In genomic region chr2:170523506-170523905, GRCh38 we compare ENCODE assay signal across 21 cellular contexts.
DNase-seq lines count a peak whose midpoint lies in the region; ATAC-seq and TF ChIP-seq lines count a peak whose summit lies in the region.
"Had no signal": no experiment of that assay in that cellular context is flagged by ENCODE, and none has a peak within 500 bp of the region (broad histone marks: within the 10 kb centered on the region; RNA-seq: fewer than 3 reads in every experiment).

No MANE protein-coding gene starts in this region.

- H2AFZ ChIP-seq in DND-41 (ENCODE audit: low read depth, low read length) (no peak overlapping the region), PC-3 (ENCODE audit: low read length) (no peak overlapping the region)

- in situ Hi-C loops in GM13977 (cut with MboI; ENCODE audit: low pct_unique_long_range_greater_than_20kb, low sequenced_read_pairs, unreplicated experiment): no loop called here

- DNase-seq in DND-41: no peak
- no peak for DNase-seq in GM13977 (ENCODE audit: low spot score)
- DNase-seq in PC-3: peak; percentile 19
- DNase-seq in islet precursor cell: peak; percentile 68
- no peak for DNase-seq in glomerular visceral epithelial cell (ENCODE audit: extremely low spot score)
- DNase-seq in kidney glomerular epithelial cell (lab: John Stamatoyannopoulos, UW): no peak
- DNase-seq in stimulated activated CD4-positive, alpha-beta T cell treated with anti-CD3 and anti-CD28 coated beads, Interleukin-12 subunit alpha, Interleukin-12 subunit beta, amount 100 ng/mL, for 4 hours: no peak
- DNase-seq: activated CD4-positive, alpha-beta T cell treated with anti-CD3 and anti-CD28 coated beads, Interleukin-2, amount 10 ng/mL, durations not matched to agents 7 days and 5 days; aorta; caudate nucleus; GF-D8; H7; immature natural killer cell; left ventricle myocardium superior; MV-4-11; NCI-H187; upper lobe of left lung had no signal

- ATAC-seq in DND-41 (ENCODE audit: insufficient read depth, low read depth): no peak
- ATAC-seq in PC-3: no peak
- ATAC-seq: activated naive CD4-positive, alpha-beta T cell treated with anti-CD3 and anti-CD28 coated beads, Interleukin-2, amount 50 U/mL, for 72 hours; activated T-helper 17 cell treated with anti-CD3 and anti-CD28 coated beads, Interleukin-2, amount 50 U/mL, for 72 hours; left ventricle myocardium superior had no signal

- TF ChIP-seq CTCF in DND-41 (IDR thresholded peaks at IDR 0.05; ENCODE audit: borderline replicate concordance, extremely low read depth, low read length, poor library complexity, severe bottlenecking) (peak; percentile 18), GM13977 (IDR thresholded peaks at IDR 0.05; ENCODE audit: extremely low read depth, insufficient read depth, missing control alignments) (peak; percentile 24), PC-3 (conservative IDR thresholded peaks at IDR 0.05; ENCODE audit: low read depth, low read length) (peak; percentile 43; the same call in 1 of the 2 replicates)

- H3K4me1 ChIP-seq in DND-41 (ENCODE audit: insufficient read depth, low read length): no peaks in the 10 kb centered on the region
- peaks cover 16% of the 10 kb centered on the region for H3K4me1 ChIP-seq in PC-3 (ENCODE audit: insufficient read depth, low read length)

- H3F3A ChIP-seq in PC-3 (ENCODE audit: low read length, unreplicated experiment): no peaks in the 10 kb centered on the region

- intact Hi-C loops in PC-3 (cut with micrococcal nuclease): no loop called here

- no TSS peak for BruUV-seq in PC-3 (replicated peaks; lab: Mats Ljungman, UMichigan)

- POLR2A ChIA-PET in PC-3 (lab: Charles Lee; ENCODE audit: unreplicated experiment): no interaction called here

- peaks cover 13% of the 10 kb centered on the region for H3K27me3 ChIP-seq in DND-41 (ENCODE audit: insufficient read depth, low read length, poor library complexity)
- no peaks in the 10 kb centered on the region for H3K27me3 ChIP-seq in PC-3 (ENCODE audit: low read length)
- H3K27me3 ChIP-seq: SJSA1, upper lobe of left lung had no signal

- H3K4me3 ChIP-seq in DND-41 (ENCODE audit: low read depth in 1 of 2, low read length in 2 of 2): no peak overlapping the region
- no peak overlapping the region for H3K4me3 ChIP-seq in PC-3 (ENCODE audit: low read length)
- H3K4me3 ChIP-seq: SJSA1, upper lobe of left lung had no signal

- H3K79me2 ChIP-seq in DND-41 (ENCODE audit: insufficient read depth, low read length) (no peaks in the 10 kb centered on the region), PC-3 (ENCODE audit: low read length) (no peaks in the 10 kb centered on the region)

- H3K9me2 ChIP-seq in PC-3 (replicated peaks; ENCODE audit: low read length): no peaks in the 10 kb centered on the region

- H3K27ac ChIP-seq in DND-41 (ENCODE audit: low read length) (no peak overlapping the region), PC-3 (ENCODE audit: low read length) (no peak overlapping the region)
- H3K27ac ChIP-seq: KMS-11, SJSA1, upper lobe of left lung had no signal

- CTCF ChIA-PET in PC-3 (lab: Charles Lee): no interaction called here

- H3K36me3 ChIP-seq in DND-41 (ENCODE audit: insufficient read depth, low read length): no peaks in the 10 kb centered on the region
- H3K36me3 ChIP-seq in PC-3 (ENCODE audit: low read depth, low read length): no peaks in the 10 kb centered on the region
- H3K36me3 ChIP-seq: SJSA1, upper lobe of left lung had no signal

- no peak overlapping the region for H3K4me2 ChIP-seq in DND-41 (ENCODE audit: insufficient read depth, low read length)
- no peak overlapping the region for H3K4me2 ChIP-seq in PC-3 (ENCODE audit: low read length)
- H3K4me2 ChIP-seq: KMS-11 had no signal

- H3K9me3 ChIP-seq in DND-41 (ENCODE audit: insufficient read depth, low read length, severe bottlenecking): no peaks in the 10 kb centered on the region
- H3K9me3 ChIP-seq in PC-3 (ENCODE audit: low read length): no peaks in the 10 kb centered on the region
- H3K9me3 ChIP-seq: SJSA1, upper lobe of left lung had no signal

- H4K20me1 ChIP-seq in DND-41 (ENCODE audit: insufficient read depth, low read length) (no peaks in the 10 kb centered on the region), PC-3 (ENCODE audit: low read length) (no peaks in the 10 kb centered on the region)

- H3K9ac ChIP-seq in DND-41 (ENCODE audit: low read depth, low read length): no peak overlapping the region
- H3K9ac ChIP-seq in PC-3 (ENCODE audit: low read length): no peak overlapping the region
- H3K9ac ChIP-seq: KMS-11 had no signal

Comparison
In these comparisons a context has a peak if more than half of its experiments do, and no peak if none do; other contexts are left out.
1. DNase-seq: peak in PC-3 (single experiment) and islet precursor cell (single experiment); none in DND-41 (single experiment), GM13977 (single experiment), glomerular visceral epithelial cell (single experiment), kidney glomerular epithelial cell (single experiment) and stimulated activated CD4-positive, alpha-beta T cell treated with anti-CD3 and anti-CD28 coated beads, Interleukin-12 subunit alpha, Interleukin-12 subunit beta, amount 100 ng/mL, for 4 hours (single experiment).
2. Peak in every context shown above with its lines, with median percentiles within 50 percentile points of each other: CTCF ChIP-seq.